Comparison of ENCODE assay signal across 1 cellular context in genomic region chr17:77087650-77088454, GRCh38.
TF ChIP-seq lines count a peak whose summit lies in the region.

No MANE protein-coding gene starts in this region.

TF ChIP-seq in HepG2, 621 proteins besides CTCF, POLR2A, EP300 and RAD21 (continued from another document and continues in another):
- no peak for TF ChIP-seq BCLAF1 (IDR thresholded peaks at IDR 0.05)
- TF ChIP-seq CCDC6 (CRISPR knock-in tag; IDR thresholded peaks at IDR 0.05), result no peak
- no peak for TF ChIP-seq MXD4 (CRISPR knock-in tag; IDR thresholded peaks at IDR 0.05)
- peak; percentile 8; the same call in 1 of the 2 replicates for TF ChIP-seq SNAPC2 (CRISPR knock-in tag; IDR thresholded peaks at IDR 0.05)
- TF ChIP-seq AKNA (CRISPR knock-in tag; IDR thresholded peaks at IDR 0.05; ENCODE audit: borderline replicate concordance), result 0 out of 2 replicates have a peak, but pooled peaks have one; percentile 38
- no peak for TF ChIP-seq ZNF543 (CRISPR knock-in tag; IDR thresholded peaks at IDR 0.05)
- TF ChIP-seq ZNF142 (CRISPR knock-in tag; IDR thresholded peaks at IDR 0.05), result no peak; the same call in 1 of the 2 replicates
- no peak for TF ChIP-seq ZNF629 (CRISPR knock-in tag; conservative IDR thresholded peaks at IDR 0.05)
- TF ChIP-seq SMC3 (IDR thresholded peaks at IDR 0.05; ENCODE audit: low read length), result 0 out of 2 replicates have a peak, but pooled peaks have one; percentile 8
- TF ChIP-seq NCOA5 (CRISPR knock-in tag; IDR thresholded peaks at IDR 0.05), result no peak
- TF ChIP-seq HOXD1 (CRISPR knock-in tag; IDR thresholded peaks at IDR 0.05), result 0 out of 2 replicates have a peak, but pooled peaks have one; percentile 7
- no peak for TF ChIP-seq SIN3A (IDR thresholded peaks at IDR 0.05; ENCODE audit: borderline replicate concordance, low read depth, low read length)
- TF ChIP-seq JDP2 (CRISPR knock-in tag; IDR thresholded peaks at IDR 0.05; ENCODE audit: borderline replicate concordance), result no peak
- no peak for TF ChIP-seq ZNF569 (CRISPR knock-in tag; IDR thresholded peaks at IDR 0.05; ENCODE audit: borderline replicate concordance)
- no peak for TF ChIP-seq KLF6 (CRISPR knock-in tag; IDR thresholded peaks at IDR 0.05)
- no peak for TF ChIP-seq SOX13 (IDR thresholded peaks at IDR 0.05)
- no peak for TF ChIP-seq SOX13 (CRISPR knock-in tag; conservative IDR thresholded peaks at IDR 0.05 in 1 of 2, IDR thresholded peaks at IDR 0.05 in 1 of 2)
- TF ChIP-seq ZGPAT (CRISPR knock-in tag; IDR thresholded peaks at IDR 0.05), result no peak
- TF ChIP-seq ZNF501 (CRISPR knock-in tag; IDR thresholded peaks at IDR 0.05), result no peak
- TF ChIP-seq ZNF512B (CRISPR knock-in tag; IDR thresholded peaks at IDR 0.05; ENCODE audit: borderline replicate concordance), result no peak
- 0 out of 2 replicates have a peak, but pooled peaks have one; percentile 24 for TF ChIP-seq ZBTB34 (CRISPR knock-in tag; IDR thresholded peaks at IDR 0.05)
- TF ChIP-seq AKAP8 (CRISPR knock-in tag; IDR thresholded peaks at IDR 0.05), result no peak
- no peak for TF ChIP-seq ZNF333 (CRISPR knock-in tag; IDR thresholded peaks at IDR 0.05; ENCODE audit: borderline replicate concordance)
- 0 out of 2 replicates have a peak, but pooled peaks have one; percentile 32 for TF ChIP-seq NFIC (IDR thresholded peaks at IDR 0.05; ENCODE audit: low read length)
- TF ChIP-seq NKX3-1 (CRISPR knock-in tag; IDR thresholded peaks at IDR 0.05), result no peak
- TF ChIP-seq TP53 (CRISPR knock-in tag; conservative IDR thresholded peaks at IDR 0.05), result peak; percentile 63; the same call in 1 of the 2 replicates
- no peak for TF ChIP-seq HIC2 (CRISPR knock-in tag; IDR thresholded peaks at IDR 0.05; ENCODE audit: low read depth)
- no peak for TF ChIP-seq ZNF317 (CRISPR knock-in tag; IDR thresholded peaks at IDR 0.05)
- no peak for TF ChIP-seq FOSL2 (CRISPR knock-in tag; IDR thresholded peaks at IDR 0.05)
- TF ChIP-seq ZNF883 (CRISPR knock-in tag; IDR thresholded peaks at IDR 0.05; ENCODE audit: not compliant biosample characterization), result no peak
- TF ChIP-seq E2F2 (CRISPR knock-in tag; IDR thresholded peaks at IDR 0.05; ENCODE audit: borderline replicate concordance), result 0 out of 2 replicates have a peak, but pooled peaks have one; percentile 35
- TF ChIP-seq ZBTB20 (CRISPR knock-in tag; IDR thresholded peaks at IDR 0.05; ENCODE audit: borderline replicate concordance, low read depth), result no peak
- no peak for TF ChIP-seq ZNF326 (CRISPR knock-in tag; IDR thresholded peaks at IDR 0.05; ENCODE audit: borderline replicate concordance)
- peak; percentile 10; the same call in 1 of the 2 replicates for TF ChIP-seq HNF4A (CRISPR knock-in tag; IDR thresholded peaks at IDR 0.05)
- TF ChIP-seq RXRA (CRISPR knock-in tag; IDR thresholded peaks at IDR 0.05), result no peak
